Comparison of ENCODE assay signal across 8 cellular contexts in genomic region chr16:2135071-2135470, GRCh38. TPM values are rescaled to one million over a fixed set of nuclear protein-coding genes. Genes with fewer than 3 reads are reported as not detected.
DNase-seq lines count a peak whose midpoint lies in the region; ATAC-seq and TF ChIP-seq lines count a peak whose summit lies in the region.
"Not testable (repeated sequence)": the region's sequence is repeated elsewhere in the genome, so short reads cannot be mapped to it uniquely, and the experiment has no call there.

No MANE protein-coding gene starts in this region.

- intact Hi-C loops in OCI-LY7 (cut with micrococcal nuclease; ENCODE audit: unreplicated experiment); heart right ventricle (cut with DNase I): not testable (repeated sequence)

- peak overlapping the region; percentile 70 for H3K4me3 Mint-ChIP-seq in GM23338

- not testable (repeated sequence) for DNase-seq in GM23338 (ENCODE audit: low spot score); OCI-LY7 (ENCODE audit: low spot score); cardiac fibroblast (ENCODE audit: low read depth in 2 of 2)
- peak; percentile 43 for DNase-seq in activated T-cell treated with anti-CD3 and anti-CD28 coated beads, Interleukin-2, amount 50 U/mL, for 1 hour
- peak in 1 of 2 donors; percentile 49 for DNase-seq in heart right ventricle

- 0% methylated on average over 27 to 30 of the region's 42 CpGs for WGBS in heart right ventricle, 2 donors

- H3K27me3 ChIP-seq in GM23338 (ENCODE audit: insufficient read depth); heart right ventricle; muscle layer of colon (ENCODE audit: control insufficient read depth in 1 of 2, insufficient read depth in 2 of 2, low read length in 2 of 2); skeletal muscle tissue (ENCODE audit: control insufficient read depth in 3 of 3, insufficient read depth in 3 of 3, low read length in 3 of 3): not testable (repeated sequence)

- H3K9me3 Mint-ChIP-seq in GM23338, result not testable (repeated sequence)

- not testable (repeated sequence) for H3K27ac Mint-ChIP-seq in GM23338

- not testable (repeated sequence) for BruUV-seq in OCI-LY7 (replicated peaks; lab: Mats Ljungman, UMichigan)

- H3K79me2 ChIP-seq in GM23338 (replicated peaks; ENCODE audit: insufficient read depth); OCI-LY7 (ENCODE audit: insufficient read depth, low read depth, low read length): not testable (repeated sequence)

- not testable (repeated sequence) for H3K9me2 ChIP-seq in GM23338 (ENCODE audit: insufficient read depth); OCI-LY7 (ENCODE audit: insufficient read depth, low read length)

- H3F3A ChIP-seq in GM23338 (replicated peaks; ENCODE audit: low read depth), result not testable (repeated sequence)

- not testable (repeated sequence) for TF ChIP-seq CTCF in 22Rv1 (IDR thresholded peaks at IDR 0.05); GM23338 (conservative IDR thresholded peaks at IDR 0.05; ENCODE audit: low read depth in 2 of 2); OCI-LY7 (conservative IDR thresholded peaks at IDR 0.05; ENCODE audit: low read length); cardiac fibroblast (IDR thresholded peaks at IDR 0.05; ENCODE audit: low read depth, low read length); heart right ventricle (IDR thresholded peaks at IDR 0.05)

- not testable (repeated sequence) for H3K9me3 ChIP-seq in OCI-LY7 (ENCODE audit: low read length); heart right ventricle; muscle layer of colon (ENCODE audit: low read length); skeletal muscle tissue (ENCODE audit: control insufficient read depth in 3 of 3, low read length in 3 of 3)

- ATAC-seq in GM23338, heart right ventricle: not testable (repeated sequence)

- not testable (repeated sequence) for H3K9ac ChIP-seq in muscle layer of colon (ENCODE audit: low read length)
- peak overlapping the region in 2 of 3 donors; percentile 38 to 50 for H3K9ac ChIP-seq in skeletal muscle tissue (ENCODE audit: low read depth in 1 of 3, low read length in 3 of 3)

- not testable (repeated sequence) for H3K36me3 ChIP-seq in GM23338 (ENCODE audit: insufficient read depth); OCI-LY7 (ENCODE audit: insufficient read depth, low read length); heart right ventricle; muscle layer of colon (ENCODE audit: insufficient read depth, low read length); skeletal muscle tissue (ENCODE audit: control insufficient read depth in 3 of 3, insufficient read depth in 3 of 3, low read length in 3 of 3)

- H3K4me3 ChIP-seq in GM23338, result peak overlapping the region; percentile 55
- peak overlapping the region; percentile 70 for H3K4me3 ChIP-seq in OCI-LY7 (ENCODE audit: low read depth, low read length, poor library complexity, severe bottlenecking)
- H3K4me3 ChIP-seq in cardiac fibroblast (replicated peaks in 1 of 2; ENCODE audit: low read depth in 2 of 2, low read length in 2 of 2), result peak overlapping the region; percentile 54 to 55
- peak overlapping the region; percentile 49 to 67 (median 64) for H3K4me3 ChIP-seq in heart right ventricle
- H3K4me3 ChIP-seq in muscle layer of colon (ENCODE audit: low read depth in 1 of 2, low read length in 2 of 2), result not testable (repeated sequence)
- H3K4me3 ChIP-seq in skeletal muscle tissue (ENCODE audit: low read length in 3 of 3), result peak overlapping the region; percentile 36 to 64 (median 41)

- H3K27ac ChIP-seq in 22Rv1 (peak overlapping the region; percentile 61), heart right ventricle (peak overlapping the region; percentile 61 to 82 (median 75)), muscle layer of colon (ENCODE audit: low read depth, low read length) (peak overlapping the region; percentile 52), skeletal muscle tissue (ENCODE audit: low read depth, low read length) (peak overlapping the region; percentile 68)
- H3K27ac ChIP-seq in GM23338 (ENCODE audit: low read depth); OCI-LY7 (ENCODE audit: low read depth, low read length, poor library complexity, severe bottlenecking): not testable (repeated sequence)

- not testable (repeated sequence) for H3K36me3 Mint-ChIP-seq in GM23338 (ENCODE audit: low read depth)

- H3K4me2 ChIP-seq in GM23338 (peak overlapping the region; percentile 69), OCI-LY7 (ENCODE audit: low read length) (peak overlapping the region; percentile 57)

- CTCF ChIA-PET in OCI-LY7 (lab: Charles Lee; ENCODE audit: unreplicated experiment), result not testable (repeated sequence)

- not testable (repeated sequence) for H2AFZ ChIP-seq in GM23338; OCI-LY7 (ENCODE audit: low read length)

- H4K20me1 ChIP-seq in GM23338 (replicated peaks; ENCODE audit: insufficient read depth); OCI-LY7 (ENCODE audit: insufficient read depth, low read length): not testable (repeated sequence)

- POLR2A ChIA-PET in OCI-LY7 (lab: Charles Lee), result not testable (repeated sequence)

- not testable (repeated sequence) for H3K4me1 Mint-ChIP-seq in GM23338

- H3K4me1 ChIP-seq in GM23338 (ENCODE audit: insufficient read depth); OCI-LY7 (ENCODE audit: insufficient read depth, low read length, poor library complexity, severe bottlenecking); muscle layer of colon (ENCODE audit: insufficient read depth, low read length): not testable (repeated sequence)
- H3K4me1 ChIP-seq in heart right ventricle (peaks cover 0 to 27% (median 8%) of the 10 kb centered on the region in 9 donors), skeletal muscle tissue (ENCODE audit: control insufficient read depth in 3 of 3, insufficient read depth in 3 of 3, low read length in 3 of 3) (peaks cover 4 to 15% (median 10%) of the 10 kb centered on the region in 3 donors)

- peaks cover 11% of the 10 kb centered on the region for H3K27me3 Mint-ChIP-seq in GM23338 (ENCODE audit: insufficient read depth, low read depth, poor library complexity)

RNA-seq across cellular contexts. Expression of gene PKD1, which starts 0.6 kb away (rescaled TPM):
- total RNA-seq in GM23338 (2014; rRNA removed; shearing (Covaris generic)), result 75.5 and 107 TPM in 2 replicates
- polyA plus RNA-seq in GM23338 (2016; fragmentation: Nextera tagmentation; extraction: Ambion mirVana), result 18.5 and 21.1 TPM in 2 replicates
- 76.5 and 87.4 TPM in 2 replicates for total RNA-seq in OCI-LY7 (2014; rRNA removed; shearing (Covaris generic))
- 112 and 129 TPM in 2 replicates for total RNA-seq in OCI-LY7 (2022)
- total RNA-seq in heart right ventricle, result 100 to 1,000 TPM in 6 of 10 donors, 10 to 100 TPM in 4; 79.3 to 122 (median 104) TPM
- 100 to 1,000 TPM in 1 of 2 donors, 10 to 100 TPM in 1; 76.7 to 114 TPM for polyA plus RNA-seq in heart right ventricle
- 88.7 TPM for total RNA-seq in skeletal muscle tissue

RNA-seq across cellular contexts. Expression of gene RAB26, which starts 13.4 kb away (rescaled TPM):
- total RNA-seq in GM23338 (2014; rRNA removed; shearing (Covaris generic)), result 3.7 and 4.1 TPM in 2 replicates
- polyA plus RNA-seq in GM23338 (2016; fragmentation: Nextera tagmentation; extraction: Ambion mirVana), result 8.7 and 11.6 TPM in 2 replicates
- total RNA-seq in OCI-LY7 (2014; rRNA removed; shearing (Covaris generic)), result 3.1 and 5.0 TPM in 2 replicates
- total RNA-seq in OCI-LY7 (2022), result 7.9 and 9.5 TPM in 2 replicates
- total RNA-seq in heart right ventricle, result 1 to 10 TPM in 8 of 10 donors, under 1 TPM in 2; 0.74 to 4.3 (median 1.6) TPM
- polyA plus RNA-seq in heart right ventricle, result 1 to 10 TPM in 1 of 2 donors, under 1 TPM in 1; 0.26 to 6.4 TPM
- not detected for total RNA-seq in skeletal muscle tissue

RNA-seq across cellular contexts. Expression of gene TRAF7, which starts 20.5 kb away (rescaled TPM):
- total RNA-seq in GM23338 (2014; rRNA removed; shearing (Covaris generic)), result 133 and 143 TPM in 2 replicates
- polyA plus RNA-seq in GM23338 (2016; fragmentation: Nextera tagmentation; extraction: Ambion mirVana) (36.4 and 41.4 TPM in 2 replicates), heart right ventricle (10 to 100 TPM; 14.6 to 28.2 TPM)
- 50.1 and 53.6 TPM in 2 replicates for total RNA-seq in OCI-LY7 (2014; rRNA removed; shearing (Covaris generic))
- total RNA-seq in OCI-LY7 (2022) (82.3 and 103 TPM in 2 replicates), heart right ventricle (10 to 100 TPM; 16.9 to 44.9 (median 23.8) TPM), skeletal muscle tissue (24.0 TPM)
